Comparison of ENCODE assay signal across 22 cellular contexts in genomic region chr4:43943998-43944397, GRCh38.
DNase-seq lines count a peak whose midpoint lies in the region; ATAC-seq and TF ChIP-seq lines count a peak whose summit lies in the region.
"Had no signal": no experiment of that assay in that cellular context is flagged by ENCODE, and none has a peak within 500 bp of the region (broad histone marks: within the 10 kb centered on the region; RNA-seq: fewer than 3 reads in every experiment).

No MANE protein-coding gene starts in this region.

- no peak for TF ChIP-seq CTCF in PC-3 (conservative IDR thresholded peaks at IDR 0.05; ENCODE audit: low read depth, low read length)

- ATAC-seq in PC-3, result peak; percentile 60
- ATAC-seq in HG03280 (IDR thresholded peaks at IDR 0.05; ENCODE audit: unreplicated experiment), result no peak
- ATAC-seq in GM21381 (IDR thresholded peaks at IDR 0.05; ENCODE audit: unreplicated experiment), result no peak
- ATAC-seq: GM12878 had no signal

- H3K27me3 ChIP-seq in PC-3 (ENCODE audit: low read length), result no peaks in the 10 kb centered on the region
- H3K27me3 ChIP-seq: BE2C, BLaER1 had no signal

- peaks cover 3% of the 10 kb centered on the region for H3K9me3 Mint-ChIP-seq in activated naive CD4-positive, alpha-beta T cell treated with anti-CD3 and anti-CD28 coated beads for 36 hours

- peaks cover 2% of the 10 kb centered on the region; the same call in 1 of the 2 replicates for H3K4me1 ChIP-seq in PC-3 (ENCODE audit: insufficient read depth, low read length)
- H3K4me1 ChIP-seq: BE2C, BLaER1 had no signal

- peak; percentile 4 for DNase-seq in DMS53 treated with DMSO at 0.1 percent for 48 hours (lab: John Stamatoyannopoulos, UW; ENCODE audit: unreplicated experiment)
- DNase-seq in PC-3, result peak; percentile 21
- DNase-seq in activated naive CD4-positive, alpha-beta T cell treated with anti-CD3 and anti-CD28 coated beads for 36 hours, result no peak
- DNase-seq: 8988T; ACHN; BE2C; C1 segment of cervical spinal cord; CD4-positive, alpha-beta memory T cell; CD4-positive, CD25-positive, alpha-beta regulatory T cell; CD8-positive, alpha-beta memory T cell; COR-L47; DMS 273 treated with DMSO at 0.1 percent for 48 hours; DMS153; DMS79; DND-41; EL; GDM1 had no signal

- H2AFZ ChIP-seq in PC-3 (ENCODE audit: low read length), result no peak overlapping the region

- H3K9me2 ChIP-seq in PC-3 (replicated peaks; ENCODE audit: low read length), result no peaks in the 10 kb centered on the region

- H3K27ac ChIP-seq in PC-3 (ENCODE audit: low read length), result no peak overlapping the region; the same call in 1 of the 2 replicates
- H3K27ac ChIP-seq: BLaER1 had no signal

- no peaks in the 10 kb centered on the region for H3K9me3 ChIP-seq in PC-3 (ENCODE audit: low read length)
- H3K9me3 ChIP-seq: BE2C, BLaER1 had no signal

- H3K36me3 ChIP-seq in PC-3 (ENCODE audit: low read depth, low read length), result no peaks in the 10 kb centered on the region
- H3K36me3 ChIP-seq: BE2C, BLaER1 had no signal

- intact Hi-C loops in PC-3 (cut with micrococcal nuclease), result loop anchor here (10.0 kb wide), 1 partner anchor 89 kb away; no protein-coding TSS in a partner anchor
- intact Hi-C loops in activated naive CD4-positive, alpha-beta T cell treated with anti-CD3 and anti-CD28 coated beads for 36 hours (cut with micrococcal nuclease), result no loop called here

- BruUV-seq in PC-3 (replicated peaks; lab: Mats Ljungman, UMichigan), result no TSS peak

- H3F3A ChIP-seq in PC-3 (ENCODE audit: low read length, unreplicated experiment), result no peaks in the 10 kb centered on the region

- no peaks in the 10 kb centered on the region for H3K79me2 ChIP-seq in PC-3 (ENCODE audit: low read length)

- H3K9ac ChIP-seq in PC-3 (ENCODE audit: low read length), result no peak overlapping the region
- H3K9ac ChIP-seq: BLaER1 had no signal

- no peaks in the 10 kb centered on the region for H3K4me1 Mint-ChIP-seq in activated naive CD4-positive, alpha-beta T cell treated with anti-CD3 and anti-CD28 coated beads for 36 hours (ENCODE audit: low read depth)
- H3K4me1 Mint-ChIP-seq: CD14-positive monocyte; CD4-positive, alpha-beta memory T cell; CD4-positive, CD25-positive, alpha-beta regulatory T cell; CD8-positive, alpha-beta memory T cell had no signal

- no peak overlapping the region for H3K4me3 Mint-ChIP-seq in activated naive CD4-positive, alpha-beta T cell treated with anti-CD3 and anti-CD28 coated beads for 36 hours
- H3K4me3 Mint-ChIP-seq: CD14-positive monocyte; CD4-positive, alpha-beta memory T cell; CD4-positive, CD25-positive, alpha-beta regulatory T cell; CD8-positive, alpha-beta memory T cell had no signal

- POLR2A ChIA-PET in PC-3 (lab: Charles Lee; ENCODE audit: unreplicated experiment), result no interaction called here

- CTCF ChIA-PET in PC-3 (lab: Charles Lee), result no interaction called here
- CTCF ChIA-PET in activated naive CD4-positive, alpha-beta T cell treated with anti-CD3 and anti-CD28 coated beads for 36 hours (lab: Charles Lee), result no interaction called here

- H3K27ac Mint-ChIP-seq in activated naive CD4-positive, alpha-beta T cell treated with anti-CD3 and anti-CD28 coated beads for 36 hours, result no peak overlapping the region
- H3K27ac Mint-ChIP-seq: CD14-positive monocyte; CD4-positive, alpha-beta memory T cell; CD4-positive, CD25-positive, alpha-beta regulatory T cell; CD8-positive, alpha-beta memory T cell had no signal

- H3K27me3 Mint-ChIP-seq in activated naive CD4-positive, alpha-beta T cell treated with anti-CD3 and anti-CD28 coated beads for 36 hours (ENCODE audit: low read depth), result no peaks in the 10 kb centered on the region
- H3K27me3 Mint-ChIP-seq: CD4-positive, alpha-beta memory T cell; CD4-positive, CD25-positive, alpha-beta regulatory T cell; CD8-positive, alpha-beta memory T cell had no signal

- no peaks in the 10 kb centered on the region for H4K20me1 ChIP-seq in PC-3 (ENCODE audit: low read length)
- H4K20me1 ChIP-seq: BLaER1 had no signal

- no peak overlapping the region for H3K4me2 ChIP-seq in PC-3 (ENCODE audit: low read length)
- H3K4me2 ChIP-seq: BLaER1 had no signal

- H3K4me3 ChIP-seq in PC-3 (ENCODE audit: low read length), result no peak overlapping the region
- H3K4me3 ChIP-seq: BLaER1, GM12878 had no signal

- no peaks in the 10 kb centered on the region for H3K36me3 Mint-ChIP-seq in activated naive CD4-positive, alpha-beta T cell treated with anti-CD3 and anti-CD28 coated beads for 36 hours (ENCODE audit: low read depth)
- H3K36me3 Mint-ChIP-seq: CD14-positive monocyte; CD4-positive, alpha-beta memory T cell; CD4-positive, CD25-positive, alpha-beta regulatory T cell; CD8-positive, alpha-beta memory T cell had no signal
